ENCODE assay signal across 8 cellular contexts in the genomic region with DNA sequence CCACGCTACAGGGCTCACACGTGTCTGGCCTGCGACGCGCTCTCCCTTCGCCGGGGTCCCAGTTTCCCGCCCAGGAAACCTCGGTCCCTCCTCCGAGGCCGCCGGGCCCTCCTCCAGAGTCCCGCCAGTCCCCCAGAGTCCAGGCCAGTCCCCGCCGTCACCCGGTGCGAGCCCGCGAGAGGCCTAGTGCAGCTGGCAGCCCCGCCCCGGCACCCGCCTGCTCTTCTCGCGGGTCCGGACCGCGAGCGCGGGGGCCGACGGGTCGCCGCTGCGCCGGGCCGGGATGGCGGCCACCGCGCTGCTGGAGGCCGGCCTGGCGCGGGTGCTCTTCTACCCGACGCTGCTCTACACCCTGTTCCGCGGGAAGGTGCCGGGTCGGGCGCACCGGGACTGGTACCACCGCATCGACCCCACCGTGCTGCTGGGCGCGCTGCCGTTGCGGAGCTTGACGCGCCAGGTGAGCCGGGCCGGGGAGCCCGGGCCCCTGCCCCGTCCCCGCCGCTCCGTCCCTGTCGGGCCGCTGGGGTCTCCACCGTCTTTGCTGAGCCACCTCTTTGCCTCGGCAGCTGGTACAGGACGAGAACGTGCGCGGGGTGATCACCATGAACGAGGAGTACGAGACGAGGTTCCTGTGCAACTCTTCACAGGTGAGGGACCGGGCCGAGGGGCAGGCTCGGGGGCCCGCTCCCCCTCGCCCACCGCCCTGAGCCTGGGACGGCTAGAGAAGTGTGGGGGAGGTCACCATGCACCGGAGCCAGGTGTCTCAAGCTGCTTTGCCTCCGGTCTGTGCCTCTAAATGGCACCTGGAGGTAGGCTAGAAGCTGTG. TPM values are rescaled to one million over a fixed set of nuclear protein-coding genes. Genes with fewer than 3 reads are reported as not detected.
DNase-seq lines count a peak whose midpoint lies in the region; ATAC-seq lines count a peak whose summit lies in the region.

A gene with protein sequence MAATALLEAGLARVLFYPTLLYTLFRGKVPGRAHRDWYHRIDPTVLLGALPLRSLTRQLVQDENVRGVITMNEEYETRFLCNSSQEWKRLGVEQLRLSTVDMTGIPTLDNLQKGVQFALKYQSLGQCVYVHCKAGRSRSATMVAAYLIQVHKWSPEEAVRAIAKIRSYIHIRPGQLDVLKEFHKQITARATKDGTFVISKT (plus strand): TSS at position 260 of the 826 bp plus-strand sequence. CDS start 24 bp downstream, at position 284.

- peak; percentile 83 for ATAC-seq in HG02623 (IDR thresholded peaks at IDR 0.05; ENCODE audit: unreplicated experiment)

- DNase-seq in NCI-H1436 (lab: John Stamatoyannopoulos, UW) (peak; percentile 66), NCI-H1436 treated with DMSO at 0.1 percent for 48 hours (lab: John Stamatoyannopoulos, UW) (no peak), NCI-H1105 treated with DMSO at 0.1 percent for 48 hours (lab: John Stamatoyannopoulos, UW) (peak; percentile 13), cerebellum (ENCODE audit: low spot score) (peak; percentile 64), kidney glomerular epithelial cell (lab: John Stamatoyannopoulos, UW) (peak; percentile 16)
- DNase-seq in activated CD4-positive, CD25-positive, alpha-beta regulatory T cell (lab: John Stamatoyannopoulos, UW): peak; percentile 35 to 60 (median 44)
- DNase-seq in stimulated activated CD4-positive, alpha-beta T cell treated with anti-CD3 and anti-CD28 coated beads, Interleukin-1b, Interleukin-23, amount 100 ng/mL, for 48 hours: peak; percentile 73

RNA-seq across cellular contexts. Expression of the gene that starts here (rescaled TPM):
- total RNA-seq in cerebellum: 19.7 TPM
